25 cellular contexts compared by ENCODE assay signal in the genomic region with DNA sequence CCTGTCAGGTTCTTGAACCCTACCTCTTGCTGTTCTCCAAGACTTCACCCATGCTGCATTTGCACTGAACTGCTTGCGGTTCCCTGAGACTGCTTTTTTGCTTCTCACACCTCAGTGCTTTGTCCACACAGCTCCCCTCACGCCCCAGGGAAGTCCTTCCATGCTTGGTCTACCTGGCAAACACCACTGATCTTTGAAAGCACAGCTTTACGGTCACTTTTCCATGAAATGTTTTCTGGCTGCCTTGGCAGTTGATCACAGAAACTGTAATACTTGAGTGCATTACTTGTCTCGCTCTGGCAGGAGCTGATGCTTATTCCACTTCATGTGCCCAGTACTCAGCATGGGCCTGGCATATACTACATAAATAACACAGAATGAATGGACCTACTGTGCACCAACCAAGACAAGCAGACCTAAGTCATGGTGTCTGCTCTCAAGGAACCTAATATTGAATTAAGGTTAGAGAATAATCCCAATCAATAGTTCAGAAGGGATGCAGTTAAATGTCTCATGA.
"Had no signal": no experiment of that assay in that cellular context is flagged by ENCODE, and none has a peak within 500 bp of the region (broad histone marks: within the 10 kb centered on the region; RNA-seq: fewer than 3 reads in every experiment).

No MANE protein-coding gene starts in this region.

- DNase-seq: activated CD4-positive, alpha-beta T cell treated with anti-CD3 and anti-CD28 coated beads for 4 hours; activated CD4-positive, alpha-beta T cell treated with anti-CD3 and anti-CD28 coated beads, Interleukin-2, amount 50 U/mL, for 4 hours; activated effector memory CD4-positive, alpha-beta T cell treated with anti-CD3 and anti-CD28 coated beads, Interleukin-2, amount 50 U/mL, for 16 hours; activated naive CD4-positive, alpha-beta T cell treated with anti-CD3 and anti-CD28 coated beads for 36 hours; activated naive CD8-positive, alpha-beta T cell treated with anti-CD3 and anti-CD28 coated beads for 36 hours; amniotic stem cell; dermis blood vessel endothelial cell; effector CD4-positive, alpha-beta T cell; esophagus squamous epithelium; foreskin melanocyte; islet precursor cell; left colon; lower lobe of right lung; mesendoderm; natural killer cell; occipital lobe; right lobe of liver; stimulated activated CD4-positive, alpha-beta T cell treated with anti-CD3 and anti-CD28 coated beads, Interleukin-2, amount 100 ng/mL, for 48 hours; stimulated activated naive CD4-positive, alpha-beta T cell treated with Interleukin-2 at 50 U/mL for 16 hours; T-helper 1 cell; transverse colon had no signal

- ATAC-seq: left colon, lower lobe of right lung, natural killer cell, right lobe of liver had no signal

- H3K9ac ChIP-seq: neural progenitor cell had no signal

- H3K4me1 Mint-ChIP-seq: activated naive CD8-positive, alpha-beta T cell treated with anti-CD3 and anti-CD28 coated beads for 36 hours; natural killer cell; neural progenitor cell had no signal

- H3K4me3 ChIP-seq: esophagus squamous epithelium, hepatocyte, lower lobe of right lung, neural progenitor cell, right lobe of liver, transverse colon had no signal

- H3K27ac Mint-ChIP-seq: activated naive CD4-positive, alpha-beta T cell treated with anti-CD3 and anti-CD28 coated beads for 36 hours; activated naive CD8-positive, alpha-beta T cell treated with anti-CD3 and anti-CD28 coated beads for 36 hours; natural killer cell; neural progenitor cell had no signal

- H2AFZ ChIP-seq: hepatocyte, neural progenitor cell had no signal

- H3K4me3 Mint-ChIP-seq: activated naive CD4-positive, alpha-beta T cell treated with anti-CD3 and anti-CD28 coated beads for 36 hours; activated naive CD8-positive, alpha-beta T cell treated with anti-CD3 and anti-CD28 coated beads for 36 hours; natural killer cell; neural progenitor cell had no signal

- H3K27me3 Mint-ChIP-seq: activated naive CD8-positive, alpha-beta T cell treated with anti-CD3 and anti-CD28 coated beads for 36 hours had no signal

- H3K79me2 ChIP-seq: hepatocyte had no signal

- H3K27me3 ChIP-seq: esophagus squamous epithelium, hepatocyte, neural progenitor cell, right lobe of liver, transverse colon had no signal

- H3K4me2 ChIP-seq: hepatocyte, neural progenitor cell had no signal

- H3K9me3 Mint-ChIP-seq: natural killer cell had no signal

- H3K27ac ChIP-seq: epithelial cell of prostate, esophagus squamous epithelium, hepatocyte, lower lobe of right lung, neural progenitor cell, right lobe of liver, transverse colon, VCaP had no signal

- H3K4me1 ChIP-seq: esophagus squamous epithelium, lower lobe of right lung, neural progenitor cell, right lobe of liver, transverse colon had no signal

- H3K36me3 Mint-ChIP-seq: natural killer cell had no signal
